ENCODE assay signal across 8 cellular contexts in genomic region chr19:18588611-18589379, GRCh38. TPM values are rescaled to one million over a fixed set of nuclear protein-coding genes. Genes with fewer than 3 reads are reported as not detected.
DNase-seq lines count a peak whose midpoint lies in the region; ATAC-seq and TF ChIP-seq lines count a peak whose summit lies in the region.

TSS of gene REX1BD (plus strand) at chr19:18588798. CDS start at chr19:18588802, 4 bp downstream.

- H3K27ac ChIP-seq in KOPT-K1 (ENCODE audit: low read depth, low read length, poor library complexity, severe bottlenecking) (peak within 1 kb of the TSS; percentile 73), neural cell (ENCODE audit: low read length) (peak within 1 kb of the TSS; percentile 75), stomach (peak within 1 kb of the TSS; percentile 73 to 92 (median 90))

- no peaks in the 10 kb centered on the region for H3K9me3 ChIP-seq in KOPT-K1 (ENCODE audit: insufficient read depth, low read length, poor library complexity, severe bottlenecking)
- H3K9me3 ChIP-seq in neural cell (ENCODE audit: low read length), result no peaks in the 10 kb centered on the region
- no peaks in the 10 kb centered on the region for H3K9me3 ChIP-seq in stomach

- no peaks in the 10 kb centered on the region for H4K20me1 ChIP-seq in neural cell (ENCODE audit: insufficient read depth)

- H3K27me3 ChIP-seq in neural cell (ENCODE audit: insufficient read depth, low read depth, low read length), result no peaks in the 10 kb centered on the region
- H3K27me3 ChIP-seq in stomach, result no peaks in the 10 kb centered on the region

- TF ChIP-seq CTCF in neural cell (IDR thresholded peaks at IDR 0.05; ENCODE audit: poor library complexity, severe bottlenecking) (peak; percentile 95), stomach (IDR thresholded peaks at IDR 0.05) (peak in 5 of 7 experiments; percentile 70 to 93 (median 76))

- H3K4me1 ChIP-seq in stomach, result peaks cover 12 to 37% (median 30%) of the 10 kb centered on the region in 4 donors

- H3K9ac ChIP-seq in neural cell (ENCODE audit: low read length), result peak within 1 kb of the TSS; percentile 86

- H3K4me2 ChIP-seq in neural cell (ENCODE audit: low read length), result peak within 1 kb of the TSS; percentile 83

- no peak for TF ChIP-seq POLR2A in stomach (IDR thresholded peaks at IDR 0.05)

- intact Hi-C loops in stomach (cut with DNase I; ENCODE audit: low total_unique reads), result no loop called here

- peak; percentile 88 for DNase-seq in Daoy (ENCODE audit: low read depth)
- DNase-seq in SHP77 (lab: John Stamatoyannopoulos, UW), result peak; percentile 73 to 91
- peak; percentile 76 for DNase-seq in activated T-helper 9 cell treated with anti-CD3 and anti-CD28 coated beads, Interleukin-2, amount 50 U/mL, for 16 hours (ENCODE audit: low read depth)
- DNase-seq in fibroblast of the conjunctiva (ENCODE audit: low read depth), result peak; percentile 72
- peak; percentile 80 for DNase-seq in stomach

- no peaks in the 10 kb centered on the region for H3K79me2 ChIP-seq in neural cell (replicated peaks; ENCODE audit: insufficient read depth, low read length)

- H3F3A ChIP-seq in neural cell (ENCODE audit: insufficient read depth, low read length, poor library complexity, severe bottlenecking), result no peaks in the 10 kb centered on the region

- H3K9me2 ChIP-seq in neural cell (ENCODE audit: insufficient read depth, low read length), result no peaks in the 10 kb centered on the region

- ATAC-seq in GM21786 (IDR thresholded peaks at IDR 0.05; ENCODE audit: unreplicated experiment), result peak; percentile 73

- H2AFZ ChIP-seq in neural cell (ENCODE audit: low read depth, low read length), result peak within 1 kb of the TSS; percentile 78

- WGBS in stomach, 5 donors, result 0 to 1% (median 0%) methylated on average over 7 to 72 of the region's 72 CpGs

- H3K4me3 ChIP-seq in neural cell (ENCODE audit: low read length), result peak within 1 kb of the TSS; percentile 88
- H3K4me3 ChIP-seq in stomach, result peak within 1 kb of the TSS; percentile 73 to 93 (median 90)

- peak; percentile 60 for TF ChIP-seq EP300 in neural cell (conservative IDR thresholded peaks at IDR 0.05; ENCODE audit: poor library complexity, severe bottlenecking)
- TF ChIP-seq EP300 in stomach (IDR thresholded peaks at IDR 0.05), result no peak

- H3K36me3 ChIP-seq in KOPT-K1 (ENCODE audit: insufficient read depth, low read length), result peaks cover 8% of the 10 kb centered on the region; the same call in 1 of the 2 replicates
- no peaks in the 10 kb centered on the region for H3K36me3 ChIP-seq in neural cell (ENCODE audit: insufficient read depth, low read length)
- H3K36me3 ChIP-seq in stomach, result peaks cover 8 to 20% (median 16%) of the 10 kb centered on the region in 4 donors

- peak; percentile 62 for TF ChIP-seq RAD21 in neural cell (conservative IDR thresholded peaks at IDR 0.05)

TF ChIP-seq in neural cell, 6 proteins besides CTCF, POLR2A, EP300 and RAD21:
- peak; percentile 66 for TF ChIP-seq REST (IDR thresholded peaks at IDR 0.05; ENCODE audit: borderline replicate concordance)
- peak; percentile 78 for TF ChIP-seq POLR2AphosphoS5 (IDR thresholded peaks at IDR 0.05)
- peak; percentile 66 for TF ChIP-seq TAF1 (IDR thresholded peaks at IDR 0.05; ENCODE audit: low read depth)
- TF ChIP-seq SMC3 (conservative IDR thresholded peaks at IDR 0.05; ENCODE audit: poor library complexity), result peak; percentile 72
- TF ChIP-seq EZH2 (IDR thresholded peaks at IDR 0.05; ENCODE audit: borderline replicate concordance, insufficient read depth, low read length, poor library complexity, severe bottlenecking), result no peak
- peak; percentile 4 for TF ChIP-seq MXI1 (conservative IDR thresholded peaks at IDR 0.05; ENCODE audit: poor library complexity, severe bottlenecking)

RNA-seq across cellular contexts. Expression of gene REX1BD, which starts in this region (rescaled TPM):
- total RNA-seq in Daoy (2014; rRNA removed; shearing (Covaris generic)), result 140 and 173 TPM in 2 replicates
- polyA plus RNA-seq in neural cell (214 and 277 TPM in 2 replicates), stomach (100 to 1,000 TPM; 110 to 204 (median 118) TPM)
- polyA minus RNA-seq in neural cell, result 21.4 and 24.6 TPM in 2 replicates
- total RNA-seq in stomach, result 100 to 1,000 TPM in 2 of 5 donors, 10 to 100 TPM in 3; 15.6 to 483 (median 85.3) TPM

Comparison
In these comparisons a context has a peak if more than half of its experiments do, and no peak if none do; other contexts are left out.
1. Peak in every context shown above with its lines: DNase-seq, ATAC-seq, H3K4me3 ChIP-seq and H3K27ac ChIP-seq.